In genomic region chr3:172170310-172170709, GRCh38 we compare ENCODE assay signal across 23 cellular contexts.
DNase-seq lines count a peak whose midpoint lies in the region; ATAC-seq and TF ChIP-seq lines count a peak whose summit lies in the region.
"Had no signal": no experiment of that assay in that cellular context is flagged by ENCODE, and none has a peak within 500 bp of the region (broad histone marks: within the 10 kb centered on the region; RNA-seq: fewer than 3 reads in every experiment).

No MANE protein-coding gene starts in this region.

- DNase-seq in Panc1 (ENCODE audit: low read depth, low spot score) (no peak), chondrocyte (ENCODE audit: low spot score) (no peak), stomach (no peak), globus pallidus (ENCODE audit: low spot score) (no peak), GM19238 (ENCODE audit: insufficient read length, low spot score) (no peak), DMS114 treated with DMSO at 0.1 percent for 48 hours (lab: John Stamatoyannopoulos, UW; ENCODE audit: unreplicated experiment) (no peak)
- DNase-seq: activated CD4-positive, alpha-beta T cell treated with anti-CD3 and anti-CD28 coated beads, Interleukin-2, amount 10 ng/mL, durations not matched to agents 24 days and 14 days; activated T-cell treated with anti-CD3 and anti-CD28 coated beads, Interleukin-2, amount 50 U/mL, for 4 hours; amniotic stem cell; CD4-positive, alpha-beta T cell; glutamatergic neuron; NCI-H1092 treated with DMSO at 0.1 percent for 48 hours; NCI-H2029 treated with DMSO at 0.1 percent for 48 hours; NCI-H2227 treated with DMSO at 0.1 percent for 48 hours; NCI-H748 treated with DMSO at 0.1 percent for 48 hours; ovary; stimulated activated CD4-positive, alpha-beta T cell treated with anti-CD3 and anti-CD28 coated beads, Interleukin-4, amount 100 ng/mL, for 1 hour had no signal

- BruUV-seq in Panc1 (replicated peaks; lab: Mats Ljungman, UMichigan): no TSS peak

- H3K4me1 ChIP-seq in Panc1 (ENCODE audit: control insufficient read depth, insufficient read depth, low read length): peaks cover 89% of the 10 kb centered on the region
- H3K4me1 ChIP-seq in stomach: peaks cover 23 to 91% (median 60%) of the 10 kb centered on the region in 4 donors

- intact Hi-C loops in Panc1 (cut with micrococcal nuclease; ENCODE audit: unreplicated experiment): no loop called here
- intact Hi-C loops in stomach (cut with DNase I; ENCODE audit: low total_unique reads): no loop called here

- peak overlapping the region; percentile 72 for H3K27ac ChIP-seq in Panc1 (ENCODE audit: low read length)
- peak overlapping the region in 2 of 5 donors; percentile 11 to 57 for H3K27ac ChIP-seq in stomach
- H3K27ac ChIP-seq: VCaP had no signal

- H3K27me3 Mint-ChIP-seq in chondrocyte (ENCODE audit: low read depth): no peaks in the 10 kb centered on the region
- no peaks in the 10 kb centered on the region for H3K27me3 Mint-ChIP-seq in nephron (ENCODE audit: low read depth)
- H3K27me3 Mint-ChIP-seq: activated CD4-positive, alpha-beta T cell treated with anti-CD3 and anti-CD28 coated beads, Interleukin-2, amount 10 ng/mL, durations not matched to agents 24 days and 14 days; CD4-positive, alpha-beta T cell; dendritic cell treated with granulocyte-macrophage colony-stimulating factor and Interleukin-4, amounts not matched to agents 40 ng/mL and 50 ng/mL, for 4 days; stimulated activated memory B cell treated with anti-CD40 and anti-IgM and Interleukin-4, amounts not matched to agents 10 μg/mL and 1 μg/mL and 100 μg/mL, for 72 hours had no signal

- TF ChIP-seq POLR2A in stomach (IDR thresholded peaks at IDR 0.05): no peak

- H3K4me3 ChIP-seq in Panc1 (ENCODE audit: low read depth in 2 of 2, low read length in 2 of 2) (no peak overlapping the region), stomach (no peak overlapping the region)
- H3K4me3 ChIP-seq: ovary, right atrium auricular region had no signal

- POLR2A ChIA-PET in Panc1 (lab: Charles Lee): no interaction called here

- H3K27me3 ChIP-seq in Panc1 (ENCODE audit: control insufficient read depth, insufficient read depth, low read length) (no peaks in the 10 kb centered on the region), stomach (no peaks in the 10 kb centered on the region)
- H3K27me3 ChIP-seq: ovary, right atrium auricular region had no signal

- in situ Hi-C loops in Panc1 (cut with HindIII; ENCODE audit: low pct_unique_long_range_greater_than_20kb, low sequenced_read_pairs): no loop called here

- peaks cover 1% of the 10 kb centered on the region for H3K36me3 Mint-ChIP-seq in chondrocyte (ENCODE audit: low read depth)
- no peaks in the 10 kb centered on the region for H3K36me3 Mint-ChIP-seq in nephron (ENCODE audit: low read depth)
- H3K36me3 Mint-ChIP-seq: stimulated activated memory B cell treated with anti-CD40 and anti-IgM and Interleukin-4, amounts not matched to agents 10 μg/mL and 1 μg/mL and 100 μg/mL, for 72 hours had no signal

- TF ChIP-seq EP300 in stomach (IDR thresholded peaks at IDR 0.05): no peak

- TF ChIP-seq CTCF in Panc1 (IDR thresholded peaks at IDR 0.05) (no peak), chondrocyte (IDR thresholded peaks at IDR 0.05) (no peak), nephron (IDR thresholded peaks at IDR 0.05; ENCODE audit: unreplicated experiment in 3 of 3) (no peak), stomach (IDR thresholded peaks at IDR 0.05) (no peak)

- H3K9me3 Mint-ChIP-seq in chondrocyte (ENCODE audit: low read depth): no peaks in the 10 kb centered on the region
- no peaks in the 10 kb centered on the region for H3K9me3 Mint-ChIP-seq in nephron
- H3K9me3 Mint-ChIP-seq: activated CD4-positive, alpha-beta T cell treated with anti-CD3 and anti-CD28 coated beads, Interleukin-2, amount 10 ng/mL, durations not matched to agents 24 days and 14 days; activated T-cell treated with anti-CD3 and anti-CD28 coated beads, Interleukin-2, amount 50 U/mL, for 4 hours; CD4-positive, alpha-beta T cell; dendritic cell treated with granulocyte-macrophage colony-stimulating factor and Interleukin-4, amounts not matched to agents 40 ng/mL and 50 ng/mL, for 4 days; stimulated activated memory B cell treated with anti-CD40 and anti-IgM and Interleukin-4, amounts not matched to agents 10 μg/mL and 1 μg/mL and 100 μg/mL, for 72 hours; T-helper 2 cell treated with Interferon-gamma antibody and Interleukin-4, amounts not matched to agents 5 μg/mL and 100 μg/mL, for 36 hours had no signal

- no peak for ATAC-seq in Panc1
- ATAC-seq: activated T-cell treated with anti-CD3 and anti-CD28 coated beads, Interleukin-2, amount 50 U/mL, for 4 hours; stimulated activated memory B cell treated with anti-CD40 and anti-IgM and Interleukin-4, amounts not matched to agents 10 μg/mL and 1 μg/mL and 100 μg/mL, for 72 hours had no signal

- H3K9me3 ChIP-seq in Panc1 (ENCODE audit: control insufficient read depth, insufficient read depth, low read depth, low read length) (no peaks in the 10 kb centered on the region), stomach (no peaks in the 10 kb centered on the region)
- H3K9me3 ChIP-seq: ovary, right atrium auricular region had no signal

- CTCF ChIA-PET in Panc1 (lab: Charles Lee): no interaction called here

- H3K4me3 Mint-ChIP-seq in chondrocyte (ENCODE audit: unreplicated experiment): no peak overlapping the region
- no peak overlapping the region for H3K4me3 Mint-ChIP-seq in nephron
- H3K4me3 Mint-ChIP-seq: activated CD4-positive, alpha-beta T cell treated with anti-CD3 and anti-CD28 coated beads, Interleukin-2, amount 10 ng/mL, durations not matched to agents 24 days and 14 days; activated T-cell treated with anti-CD3 and anti-CD28 coated beads, Interleukin-2, amount 50 U/mL, for 4 hours; CD4-positive, alpha-beta T cell; dendritic cell treated with granulocyte-macrophage colony-stimulating factor and Interleukin-4, amounts not matched to agents 40 ng/mL and 50 ng/mL, for 4 days; stimulated activated memory B cell treated with anti-CD40 and anti-IgM and Interleukin-4, amounts not matched to agents 10 μg/mL and 1 μg/mL and 100 μg/mL, for 72 hours; T-helper 2 cell treated with Interferon-gamma antibody and Interleukin-4, amounts not matched to agents 5 μg/mL and 100 μg/mL, for 36 hours had no signal

- 72 to 89% (median 81%) methylated on average over 5 of the region's 5 CpGs for whole genome bisulfite sequencing in stomach, 5 donors

- H3K4me1 Mint-ChIP-seq in chondrocyte (ENCODE audit: low read depth) (peaks cover 79% of the 10 kb centered on the region), nephron (peaks cover 72% of the 10 kb centered on the region)
- H3K4me1 Mint-ChIP-seq: stimulated activated memory B cell treated with anti-CD40 and anti-IgM and Interleukin-4, amounts not matched to agents 10 μg/mL and 1 μg/mL and 100 μg/mL, for 72 hours had no signal

- H3K27ac Mint-ChIP-seq in chondrocyte (ENCODE audit: unreplicated experiment) (peak overlapping the region; percentile 61), nephron (peak overlapping the region; percentile 89 to 96 (median 93))
- H3K27ac Mint-ChIP-seq: activated CD4-positive, alpha-beta T cell treated with anti-CD3 and anti-CD28 coated beads, Interleukin-2, amount 10 ng/mL, durations not matched to agents 24 days and 14 days; CD4-positive, alpha-beta T cell; dendritic cell treated with granulocyte-macrophage colony-stimulating factor and Interleukin-4, amounts not matched to agents 40 ng/mL and 50 ng/mL, for 4 days; stimulated activated memory B cell treated with anti-CD40 and anti-IgM and Interleukin-4, amounts not matched to agents 10 μg/mL and 1 μg/mL and 100 μg/mL, for 72 hours; T-helper 2 cell treated with Interferon-gamma antibody and Interleukin-4, amounts not matched to agents 5 μg/mL and 100 μg/mL, for 36 hours had no signal

- H3K36me3 ChIP-seq in Panc1 (ENCODE audit: control insufficient read depth, insufficient read depth, low read length) (no peaks in the 10 kb centered on the region), stomach (no peaks in the 10 kb centered on the region)
- H3K36me3 ChIP-seq: ovary, right atrium auricular region had no signal
